In genomic region chr1:107138767-107139445, GRCh38 we compare ENCODE assay signal across 1 cellular context.
A peak's percentile ranks its signal among the peaks of the same experiment; 100 is the strongest.
TF ChIP-seq lines count a peak whose summit lies in the region.

No MANE protein-coding gene starts in this region.

TF ChIP-seq in H1, 55 proteins besides CTCF, POLR2A, EP300 and RAD21:
- TF ChIP-seq MAFK (IDR thresholded peaks at IDR 0.05; ENCODE audit: low read depth, low read length) (peak; percentile 89), KDM1A (IDR thresholded peaks at IDR 0.05; ENCODE audit: borderline replicate concordance, low read length) (no peak)
